In the genomic region with DNA sequence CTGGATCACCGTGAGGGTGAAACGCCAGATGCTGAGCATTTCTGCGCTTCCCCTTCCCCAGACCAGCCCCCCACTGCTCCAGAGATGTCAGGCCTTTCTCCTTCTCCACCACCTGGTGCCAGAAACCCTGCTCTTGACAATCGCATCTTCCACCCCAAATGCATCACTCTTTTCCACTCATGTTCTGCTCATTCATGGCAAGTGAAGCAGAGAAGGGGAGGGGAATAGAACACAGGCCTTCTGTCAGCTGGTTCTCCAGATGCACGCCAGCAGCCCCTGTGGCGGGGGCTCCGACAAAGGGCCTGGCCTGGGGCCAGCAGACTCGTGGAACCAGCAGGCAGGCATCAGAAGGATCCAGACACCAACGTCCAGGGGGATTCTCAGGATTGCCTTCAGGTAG, we compare ENCODE assay signal across 10 cellular contexts.
DNase-seq lines count a peak whose midpoint lies in the region; ATAC-seq and TF ChIP-seq lines count a peak whose summit lies in the region.
"Had no signal": no experiment of that assay in that cellular context is flagged by ENCODE, and none has a peak within 500 bp of the region (broad histone marks: within the 10 kb centered on the region; RNA-seq: fewer than 3 reads in every experiment).

No MANE protein-coding gene starts in this region.

- ATAC-seq in effector memory CD8-positive, alpha-beta T cell (replicated peaks): no peak
- no peak for ATAC-seq in stimulated activated effector memory CD8-positive, alpha-beta T cell treated with anti-CD3 and anti-CD28 coated beads, Interleukin-12 subunit alpha, Interleukin-12 subunit beta, amount 100 ng/mL, for 72 hours
- ATAC-seq in HG02798 (IDR thresholded peaks at IDR 0.05; ENCODE audit: poor library complexity, unreplicated experiment): no peak

- H3K36me3 Mint-ChIP-seq in effector memory CD8-positive, alpha-beta T cell (ENCODE audit: insufficient read depth): peaks cover 3% of the 10 kb centered on the region
- no peaks in the 10 kb centered on the region for H3K36me3 Mint-ChIP-seq in stimulated activated effector memory CD8-positive, alpha-beta T cell treated with anti-CD3 and anti-CD28 coated beads, Interleukin-12 subunit alpha, Interleukin-12 subunit beta, amount 100 ng/mL, for 72 hours
- H3K36me3 Mint-ChIP-seq: memory B cell had no signal

- peak overlapping the region; percentile 76 to 89 for H3K27ac Mint-ChIP-seq in effector memory CD8-positive, alpha-beta T cell
- peak overlapping the region; percentile 83 for H3K27ac Mint-ChIP-seq in stimulated activated effector memory CD8-positive, alpha-beta T cell treated with anti-CD3 and anti-CD28 coated beads, Interleukin-12 subunit alpha, Interleukin-12 subunit beta, amount 100 ng/mL, for 72 hours
- H3K27ac Mint-ChIP-seq: memory B cell had no signal

- no peaks in the 10 kb centered on the region for H3K9me3 Mint-ChIP-seq in effector memory CD8-positive, alpha-beta T cell
- H3K9me3 Mint-ChIP-seq in stimulated activated effector memory CD8-positive, alpha-beta T cell treated with anti-CD3 and anti-CD28 coated beads, Interleukin-12 subunit alpha, Interleukin-12 subunit beta, amount 100 ng/mL, for 72 hours: no peaks in the 10 kb centered on the region

- DNase-seq in NCI-H2227 (lab: John Stamatoyannopoulos, UW; ENCODE audit: unreplicated experiment) (peak; percentile 8), NCI-H2227 treated with DMSO at 0.1 percent for 48 hours (lab: John Stamatoyannopoulos, UW) (no peak), NCI-H345 (lab: John Stamatoyannopoulos, UW) (peak; percentile 94), CD1c-positive myeloid dendritic cell (ENCODE audit: extremely low spot score) (no peak), GM13977 (ENCODE audit: low spot score) (no peak)
- no peak for DNase-seq in effector memory CD8-positive, alpha-beta T cell
- no peak for DNase-seq in stimulated activated effector memory CD8-positive, alpha-beta T cell treated with anti-CD3 and anti-CD28 coated beads, Interleukin-12 subunit alpha, Interleukin-12 subunit beta, amount 100 ng/mL, for 72 hours (ENCODE audit: low spot score in 2 of 2)
- DNase-seq: KG1 had no signal

- peaks cover 20 to 36% of the 10 kb centered on the region in 2 donors for H3K4me1 Mint-ChIP-seq in effector memory CD8-positive, alpha-beta T cell (ENCODE audit: low read depth in 2 of 2)
- H3K4me1 Mint-ChIP-seq in stimulated activated effector memory CD8-positive, alpha-beta T cell treated with anti-CD3 and anti-CD28 coated beads, Interleukin-12 subunit alpha, Interleukin-12 subunit beta, amount 100 ng/mL, for 72 hours: peaks cover 30% of the 10 kb centered on the region
- H3K4me1 Mint-ChIP-seq: memory B cell had no signal

- TF ChIP-seq CTCF in GM13977 (IDR thresholded peaks at IDR 0.05; ENCODE audit: extremely low read depth, insufficient read depth, missing control alignments): no peak

- in situ Hi-C loops in GM13977 (cut with MboI; ENCODE audit: low pct_unique_long_range_greater_than_20kb, low sequenced_read_pairs, unreplicated experiment): no loop called here

- peak overlapping the region; percentile 56 to 61 for H3K4me3 Mint-ChIP-seq in effector memory CD8-positive, alpha-beta T cell
- H3K4me3 Mint-ChIP-seq in stimulated activated effector memory CD8-positive, alpha-beta T cell treated with anti-CD3 and anti-CD28 coated beads, Interleukin-12 subunit alpha, Interleukin-12 subunit beta, amount 100 ng/mL, for 72 hours: peak overlapping the region; percentile 50
- H3K4me3 Mint-ChIP-seq: memory B cell had no signal

- H3K27me3 Mint-ChIP-seq in effector memory CD8-positive, alpha-beta T cell: no peaks in the 10 kb centered on the region
- H3K27me3 Mint-ChIP-seq: memory B cell had no signal

Comparison
In these comparisons a context has a peak if more than half of its experiments do, and no peak if none do; other contexts are left out.
1. DNase-seq: peak in NCI-H2227 (single experiment) and NCI-H345 (single experiment); none in NCI-H2227 treated with DMSO at 0.1 percent for 48 hours (single experiment), effector memory CD8-positive, alpha-beta T cell (0 of 3), stimulated activated effector memory CD8-positive, alpha-beta T cell treated with anti-CD3 and anti-CD28 coated beads, Interleukin-12 subunit alpha, Interleukin-12 subunit beta, amount 100 ng/mL, for 72 hours (0 of 2), CD1c-positive myeloid dendritic cell (single experiment) and GM13977 (single experiment).